In the genomic region with DNA sequence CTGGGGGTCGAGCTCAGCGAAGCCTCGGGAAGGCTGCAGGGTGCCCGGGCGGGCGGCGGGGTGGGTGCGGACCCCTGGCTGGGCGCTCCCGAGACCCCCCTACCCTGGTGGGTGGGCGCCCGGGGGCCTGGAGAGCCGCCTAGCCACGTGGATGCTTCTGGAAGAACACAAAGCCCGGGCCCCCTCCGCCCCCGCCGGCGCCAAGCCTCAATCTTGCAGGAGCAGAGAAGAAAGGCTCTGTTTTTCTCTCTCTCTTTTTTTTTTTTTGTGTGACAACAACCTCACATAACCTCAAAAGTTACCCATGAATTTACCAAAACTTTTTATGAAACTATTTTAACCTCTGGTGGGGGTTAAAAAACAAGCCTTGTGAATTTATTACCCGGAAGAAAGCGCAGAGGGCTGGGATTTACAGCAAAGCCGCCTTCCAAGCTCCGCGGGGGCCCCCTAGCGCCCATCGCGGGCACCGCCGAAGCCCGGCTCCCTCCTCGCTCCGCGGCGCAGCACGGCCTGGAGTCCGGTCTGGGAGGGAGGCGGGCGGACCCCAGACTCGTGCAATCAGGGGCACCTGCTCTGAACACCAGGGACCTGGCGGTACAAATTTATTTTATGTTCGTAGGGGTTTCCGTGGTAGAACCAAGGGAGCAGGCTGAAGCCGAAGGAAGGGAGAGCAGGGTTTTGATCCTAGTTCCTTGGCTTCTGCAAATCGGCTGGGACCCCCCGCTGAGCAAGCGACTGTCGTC, we compare ENCODE assay signal across 8 cellular contexts. TPM values are rescaled to one million over a fixed set of nuclear protein-coding genes. Genes with fewer than 3 reads are reported as not detected.
A peak's percentile ranks its signal among the peaks of the same experiment; 100 is the strongest.
DNase-seq lines count a peak whose midpoint lies in the region; ATAC-seq, FAIRE-seq and TF ChIP-seq lines count a peak whose summit lies in the region.

No MANE protein-coding gene starts in this region.

- intact Hi-C loops in activated B cell treated with CpG ODN at 0.5 μM for 24 hours (cut with micrococcal nuclease) = loop anchor here (1.0 to 5.0 kb wide), 9 partner anchors 15 to 985 kb away; a partner anchor contains a TSS

- H3K27me3 Mint-ChIP-seq in activated B cell treated with CpG ODN at 0.5 μM for 24 hours = peaks cover 9% of the 10 kb centered on the region

- DNase-seq in GF-D8 (lab: John Stamatoyannopoulos, UW) = peak; percentile 21
- DNase-seq in NCI-H2029 treated with DMSO at 0.1 percent for 48 hours (lab: John Stamatoyannopoulos, UW) = peak; percentile 10
- DNase-seq in activated B cell treated with CpG ODN at 0.5 μM for 24 hours = peak; percentile 84
- DNase-seq in bronchial epithelial cell (ENCODE audit: low read depth) = peak; percentile 48
- peak; percentile 76 for DNase-seq in inferior parietal cortex (ENCODE audit: extremely low spot score)
- peak; percentile 44 for DNase-seq in smooth muscle cell of the brain vasculature (ENCODE audit: low read depth, low spot score)

- ATAC-seq in HG02642 (IDR thresholded peaks at IDR 0.05; ENCODE audit: poor library complexity, unreplicated experiment) = peak; percentile 85
- ATAC-seq in activated B cell treated with CpG ODN at 0.5 μM for 24 hours (ENCODE audit: low read depth) = peak; percentile 97
- ATAC-seq in GM21447 (IDR thresholded peaks at IDR 0.05; ENCODE audit: unreplicated experiment) = no peak

- H3K27me3 ChIP-seq in bronchial epithelial cell (ENCODE audit: control insufficient read depth, insufficient read depth, low read length) = peaks cover 7% of the 10 kb centered on the region

- peak overlapping the region; percentile 84 for H3K4me3 Mint-ChIP-seq in activated B cell treated with CpG ODN at 0.5 μM for 24 hours

- H3K4me3 ChIP-seq in bronchial epithelial cell (ENCODE audit: low read depth, low read length) = peak overlapping the region; percentile 36

- TF ChIP-seq CTCF in activated B cell treated with CpG ODN at 0.5 μM for 24 hours (IDR thresholded peaks at IDR 0.05) (peak; percentile 83), bronchial epithelial cell (IDR thresholded peaks at IDR 0.05; ENCODE audit: insufficient read depth, low read length, severe bottlenecking) (peak; percentile 93)

- POLR2A ChIA-PET in activated B cell treated with CpG ODN at 0.5 μM for 24 hours (lab: Charles Lee) = interaction anchor here (0.8 to 2.1 kb wide), 6 partner anchors 100 to 333 kb away, joined by 3 to 11 read pairs (median 4); a partner anchor contains a TSS

- FAIRE-seq in bronchial epithelial cell (lab: Jason Lieb, UNC) = no peak

- peaks cover 11% of the 10 kb centered on the region for H3K4me1 Mint-ChIP-seq in activated B cell treated with CpG ODN at 0.5 μM for 24 hours

- no peak overlapping the region for H3K27ac Mint-ChIP-seq in activated B cell treated with CpG ODN at 0.5 μM for 24 hours

- no peaks in the 10 kb centered on the region for H3K36me3 ChIP-seq in bronchial epithelial cell (ENCODE audit: control insufficient read depth, insufficient read depth, low read length)

- CTCF ChIA-PET in activated B cell treated with CpG ODN at 0.5 μM for 24 hours (lab: Charles Lee) = interaction anchor here (0.8 to 4.1 kb wide), 22 partner anchors 14 to 359 kb away, joined by 3 to 48 read pairs (median 4); a partner anchor contains a TSS

- H3K36me3 Mint-ChIP-seq in activated B cell treated with CpG ODN at 0.5 μM for 24 hours (ENCODE audit: low read depth) = peaks cover 1% of the 10 kb centered on the region

- H3K9me3 Mint-ChIP-seq in activated B cell treated with CpG ODN at 0.5 μM for 24 hours = no peaks in the 10 kb centered on the region

RNA-seq across cellular contexts. Expression of a gene that starts 58.8 kb away (rescaled TPM):
- 3.2 and 4.0 TPM in 2 replicates for total RNA-seq in activated B cell treated with CpG ODN at 0.5 μM for 24 hours
- total RNA-seq in bronchial epithelial cell = not detected in 2 replicates

Comparison
In these comparisons a context has a peak if more than half of its experiments do, and no peak if none do; other contexts are left out.
1. DNase-seq: peak in every context shown above with its lines; median percentile 84 in activated B cell treated with CpG ODN at 0.5 μM for 24 hours; 76 in inferior parietal cortex; 48 in bronchial epithelial cell; 44 in smooth muscle cell of the brain vasculature; 21 in GF-D8; 10 in NCI-H2029 treated with DMSO at 0.1 percent for 48 hours.